Comparison of ENCODE assay signal across 1 cellular context in the genomic region with DNA sequence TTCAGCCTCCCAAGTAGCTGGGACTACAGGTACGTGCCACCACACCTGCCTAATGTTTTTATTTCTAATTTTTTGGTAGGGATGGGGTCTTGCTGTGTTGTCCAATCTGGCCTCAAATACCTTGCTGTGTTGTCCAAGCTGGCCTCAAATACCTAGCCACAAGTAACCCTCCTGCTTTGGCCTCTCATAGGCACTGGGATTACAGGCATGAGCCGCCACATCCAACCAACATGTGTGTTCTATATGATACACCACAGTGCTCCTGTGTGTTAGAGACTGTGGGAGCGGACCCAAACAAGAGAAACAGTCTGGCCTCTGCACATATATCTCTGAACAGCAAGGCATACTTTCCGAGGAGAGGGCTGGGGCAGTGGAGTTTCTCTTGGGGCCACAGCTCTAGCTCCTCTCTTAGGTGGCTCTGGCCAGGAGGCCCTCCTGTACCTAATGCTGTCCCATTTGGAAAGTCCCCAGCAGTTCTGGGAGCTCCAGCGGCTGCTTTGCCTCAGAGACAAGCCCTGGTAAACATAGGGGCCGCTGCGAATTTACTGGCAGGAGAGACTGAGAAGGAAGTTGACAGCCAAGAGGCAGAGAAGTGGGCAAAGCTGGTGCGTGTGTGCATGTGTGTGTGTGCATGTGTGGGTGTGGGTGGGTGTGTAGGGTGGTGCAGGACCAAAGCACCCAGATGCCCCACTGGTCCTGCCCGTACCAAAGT.
TF ChIP-seq lines count a peak whose summit lies in the region.

No MANE protein-coding gene starts in this region.

TF ChIP-seq in H1, 55 proteins besides CTCF, POLR2A, EP300 and RAD21:
- TF ChIP-seq CHD2 (IDR thresholded peaks at IDR 0.05; ENCODE audit: low read length): no peak
- TF ChIP-seq, protein P1, sequence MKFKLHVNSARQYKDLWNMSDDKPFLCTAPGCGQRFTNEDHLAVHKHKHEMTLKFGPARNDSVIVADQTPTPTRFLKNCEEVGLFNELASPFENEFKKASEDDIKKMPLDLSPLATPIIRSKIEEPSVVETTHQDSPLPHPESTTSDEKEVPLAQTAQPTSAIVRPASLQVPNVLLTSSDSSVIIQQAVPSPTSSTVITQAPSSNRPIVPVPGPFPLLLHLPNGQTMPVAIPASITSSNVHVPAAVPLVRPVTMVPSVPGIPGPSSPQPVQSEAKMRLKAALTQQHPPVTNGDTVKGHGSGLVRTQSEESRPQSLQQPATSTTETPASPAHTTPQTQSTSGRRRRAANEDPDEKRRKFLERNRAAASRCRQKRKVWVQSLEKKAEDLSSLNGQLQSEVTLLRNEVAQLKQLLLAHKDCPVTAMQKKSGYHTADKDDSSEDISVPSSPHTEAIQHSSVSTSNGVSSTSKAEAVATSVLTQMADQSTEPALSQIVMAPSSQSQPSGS (IDR thresholded peaks at IDR 0.05; ENCODE audit: low read length): no peak
- no peak for TF ChIP-seq PHF8 (conservative IDR thresholded peaks at IDR 0.05; ENCODE audit: low read depth, low read length)
- no peak for TF ChIP-seq CREB1 (IDR thresholded peaks at IDR 0.05)
- no peak for TF ChIP-seq MAFK (IDR thresholded peaks at IDR 0.05; ENCODE audit: low read depth, low read length)
- TF ChIP-seq RNF2 (IDR thresholded peaks at IDR 0.05; ENCODE audit: borderline replicate concordance, low read depth, low read length, missing control alignments, poor library complexity, severe bottlenecking): no peak
- TF ChIP-seq SIX5 (IDR thresholded peaks at IDR 0.05; ENCODE audit: low read depth, low read length): no peak
- TF ChIP-seq, protein P2, sequence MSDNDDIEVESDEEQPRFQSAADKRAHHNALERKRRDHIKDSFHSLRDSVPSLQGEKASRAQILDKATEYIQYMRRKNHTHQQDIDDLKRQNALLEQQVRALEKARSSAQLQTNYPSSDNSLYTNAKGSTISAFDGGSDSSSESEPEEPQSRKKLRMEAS (IDR thresholded peaks at IDR 0.05): no peak
- TF ChIP-seq EGR1 (IDR thresholded peaks at IDR 0.05; ENCODE audit: borderline replicate concordance, low read depth, low read length): no peak
- TF ChIP-seq SUZ12 (IDR thresholded peaks at IDR 0.05; ENCODE audit: low read length): no peak
- no peak for TF ChIP-seq KDM1A (IDR thresholded peaks at IDR 0.05; ENCODE audit: borderline replicate concordance, low read length)
- TF ChIP-seq, protein P3, sequence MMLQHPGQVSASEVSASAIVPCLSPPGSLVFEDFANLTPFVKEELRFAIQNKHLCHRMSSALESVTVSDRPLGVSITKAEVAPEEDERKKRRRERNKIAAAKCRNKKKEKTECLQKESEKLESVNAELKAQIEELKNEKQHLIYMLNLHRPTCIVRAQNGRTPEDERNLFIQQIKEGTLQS (IDR thresholded peaks at IDR 0.05; ENCODE audit: insufficient read depth, low read depth, low read length): no peak
- no peak for TF ChIP-seq CBX5 (IDR thresholded peaks at IDR 0.05; ENCODE audit: low read depth, low read length)
- TF ChIP-seq NRF1 (IDR thresholded peaks at IDR 0.05; ENCODE audit: low read depth, low read length): no peak
- no peak for TF ChIP-seq ASH2L (IDR thresholded peaks at IDR 0.05; ENCODE audit: low read length)
- TF ChIP-seq TAF7 (optimal IDR thresholded peaks at IDR 0.05; ENCODE audit: borderline replicate concordance, low read depth, low read length): no peak
- TF ChIP-seq TAF1 (IDR thresholded peaks at IDR 0.05; ENCODE audit: low read depth, low read length): no peak
